Comparison of ENCODE assay signal across 8 cellular contexts in the genomic region with DNA sequence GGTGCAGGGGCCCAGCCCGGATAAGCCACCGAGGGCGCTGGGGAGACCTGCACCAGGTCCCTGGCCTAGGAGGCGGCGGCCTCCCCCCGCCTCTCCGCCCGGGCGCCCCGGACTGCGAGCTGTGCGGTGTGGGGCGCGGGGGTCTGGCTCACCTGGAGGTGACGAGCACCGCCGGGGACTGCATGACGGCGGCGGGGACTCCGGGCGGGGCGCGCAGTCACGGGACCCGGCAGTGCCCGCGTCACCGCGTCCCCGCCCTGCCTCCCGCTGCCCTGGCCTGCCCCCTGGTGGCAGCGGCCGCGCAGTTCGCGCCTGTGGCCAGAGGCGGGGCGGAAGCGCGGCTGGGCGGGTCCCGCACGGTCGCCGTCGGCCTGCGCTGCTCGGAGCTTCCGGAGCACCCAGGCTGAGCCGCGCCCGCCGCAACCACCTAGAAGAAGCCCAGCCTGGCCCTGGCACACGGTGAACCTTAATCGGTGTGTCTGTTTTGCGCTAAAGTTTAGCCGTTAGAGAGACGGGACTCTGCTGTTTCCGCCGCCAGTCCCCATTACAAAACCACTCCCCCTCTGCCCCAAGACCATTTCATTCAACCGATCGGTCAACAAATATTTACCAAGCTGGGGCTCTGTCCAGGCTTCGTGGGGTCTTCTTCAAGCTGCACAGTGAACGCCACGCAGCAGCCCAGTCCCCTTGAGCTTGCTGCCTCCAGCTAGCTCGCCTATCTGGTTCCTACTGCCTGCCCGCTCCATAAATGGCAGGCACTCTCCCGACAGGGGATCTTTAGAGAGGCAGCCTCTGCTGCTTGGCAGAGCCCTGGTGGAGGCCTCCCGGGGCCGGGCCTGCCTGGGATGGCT. TPM values are rescaled to one million over a fixed set of nuclear protein-coding genes. Genes with fewer than 3 reads are reported as not detected.
DNase-seq lines count a peak whose midpoint lies in the region; ATAC-seq, FAIRE-seq and TF ChIP-seq lines count a peak whose summit lies in the region.

A gene with protein sequence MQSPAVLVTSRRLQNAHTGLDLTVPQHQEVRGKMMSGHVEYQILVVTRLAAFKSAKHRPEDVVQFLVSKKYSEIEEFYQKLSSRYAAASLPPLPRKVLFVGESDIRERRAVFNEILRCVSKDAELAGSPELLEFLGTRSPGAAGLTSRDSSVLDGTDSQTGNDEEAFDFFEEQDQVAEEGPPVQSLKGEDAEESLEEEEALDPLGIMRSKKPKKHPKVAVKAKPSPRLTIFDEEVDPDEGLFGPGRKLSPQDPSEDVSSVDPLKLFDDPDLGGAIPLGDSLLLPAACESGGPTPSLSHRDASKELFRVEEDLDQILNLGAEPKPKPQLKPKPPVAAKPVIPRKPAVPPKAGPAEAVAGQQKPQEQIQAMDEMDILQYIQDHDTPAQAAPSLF (minus strand): TSS at position 219 of the 851 bp plus-strand sequence. CDS start 35 bp downstream, at position 184.

- intact Hi-C loops in activated B cell treated with CpG ODN at 0.5 μM for 24 hours (cut with micrococcal nuclease): loop anchor here (1.0 to 10.0 kb wide), 9 partner anchors 16 to 1304 kb away; a partner anchor contains a TSS

- no peaks in the 10 kb centered on the region for H4K20me1 ChIP-seq in keratinocyte (ENCODE audit: control insufficient read depth, extremely low read depth, insufficient read depth, low read length)

- FAIRE-seq in keratinocyte (lab: Jason Lieb, UNC): peak; percentile 9

- peak within 1 kb of the TSS; percentile 93 for H3K27ac ChIP-seq in keratinocyte (ENCODE audit: control insufficient read depth, insufficient read depth, low read length)

- in situ Hi-C loops in ACHN (cut with HindIII; ENCODE audit: low pct_ligation_motif_present, low pct_unique_long_range_greater_than_20kb, low sequenced_read_pairs): no loop called here

- peaks cover 16% of the 10 kb centered on the region for H3K4me1 ChIP-seq in keratinocyte (ENCODE audit: control insufficient read depth, extremely low read depth, insufficient read depth, low read length)

- ATAC-seq in GM18520 (IDR thresholded peaks at IDR 0.05; ENCODE audit: unreplicated experiment): peak; percentile 95
- ATAC-seq in HG03060 (IDR thresholded peaks at IDR 0.05; ENCODE audit: low read depth, unreplicated experiment): peak; percentile 66
- ATAC-seq in activated B cell treated with CpG ODN at 0.5 μM for 24 hours (ENCODE audit: low read depth): peak; percentile 95

- H3K27me3 Mint-ChIP-seq in activated B cell treated with CpG ODN at 0.5 μM for 24 hours: peaks cover 3% of the 10 kb centered on the region

- peaks cover 0 to 1% of the 10 kb centered on the region in 2 experiments for H3K36me3 ChIP-seq in keratinocyte (ENCODE audit: control insufficient read depth in 2 of 2, extremely low read depth in 1 of 2, insufficient read depth in 2 of 2, low read length in 2 of 2)

- TF ChIP-seq CTCF in activated B cell treated with CpG ODN at 0.5 μM for 24 hours (IDR thresholded peaks at IDR 0.05): no peak
- peak; percentile 45 to 95 (median 68) for TF ChIP-seq CTCF in keratinocyte (optimal IDR thresholded peaks at IDR 0.05 in 1 of 3, IDR thresholded peaks at IDR 0.05 in 1 of 3, conservative IDR thresholded peaks at IDR 0.05 in 1 of 3; ENCODE audit: extremely low read depth in 1 of 3, insufficient read depth in 2 of 3, low read length in 3 of 3)

- peak; percentile 83 for DNase-seq in ACHN
- peak; percentile 94 for DNase-seq in NCI-H2171 (lab: John Stamatoyannopoulos, UW)
- DNase-seq in activated B cell treated with CpG ODN at 0.5 μM for 24 hours: peak; percentile 97
- peak; percentile 94 for DNase-seq in central memory CD4-positive, alpha-beta T cell
- no peak for DNase-seq in keratinocyte (ENCODE audit: low read depth, low spot score)
- DNase-seq in stimulated activated CD4-positive, alpha-beta T cell treated with anti-CD3 and anti-CD28 coated beads, Interleukin-15, amount 100 ng/mL, for 24 hours: peak; percentile 88

- CTCF ChIA-PET in activated B cell treated with CpG ODN at 0.5 μM for 24 hours (lab: Charles Lee): interaction anchor here (0.8 to 3.4 kb wide), 19 partner anchors 9 to 517 kb away, joined by 3 to 36 read pairs (median 4); a partner anchor contains a TSS

- no peaks in the 10 kb centered on the region for H3K9me1 ChIP-seq in keratinocyte (ENCODE audit: control insufficient read depth, extremely low read depth, insufficient read depth, low read length)

- H3K9me3 ChIP-seq in keratinocyte (ENCODE audit: control insufficient read depth, low read depth, low read length): no peaks in the 10 kb centered on the region

- peak within 1 kb of the TSS; percentile 96 for H3K9ac ChIP-seq in keratinocyte (ENCODE audit: control insufficient read depth, extremely low read depth, insufficient read depth, low read length)

- POLR2A ChIA-PET in activated B cell treated with CpG ODN at 0.5 μM for 24 hours (lab: Charles Lee): interaction anchor here (0.6 to 4.9 kb wide), 15 partner anchors 9 to 750 kb away, joined by 3 to 86 read pairs (median 4); a partner anchor contains a TSS

- no peaks in the 10 kb centered on the region for H3K27me3 ChIP-seq in keratinocyte (ENCODE audit: control insufficient read depth, extremely low read depth, insufficient read depth, low read length)

- peak within 1 kb of the TSS; percentile 94 for H3K27ac Mint-ChIP-seq in activated B cell treated with CpG ODN at 0.5 μM for 24 hours

- peaks cover 41% of the 10 kb centered on the region for H3K4me1 Mint-ChIP-seq in activated B cell treated with CpG ODN at 0.5 μM for 24 hours

- H3K79me2 ChIP-seq in keratinocyte (ENCODE audit: control insufficient read depth, insufficient read depth, low read length): peaks cover 28% of the 10 kb centered on the region

- H3K4me3 ChIP-seq in keratinocyte (ENCODE audit: control insufficient read depth in 2 of 3, extremely low read depth in 1 of 3, insufficient read depth in 2 of 3, low read depth in 1 of 3, low read length in 3 of 3): peak within 1 kb of the TSS; percentile 69 to 88 (median 69)

- peak within 1 kb of the TSS; percentile 87 for H3K4me3 Mint-ChIP-seq in activated B cell treated with CpG ODN at 0.5 μM for 24 hours

- peak within 1 kb of the TSS; percentile 93 for H3K4me2 ChIP-seq in keratinocyte (ENCODE audit: control insufficient read depth, extremely low read depth, insufficient read depth, low read depth, low read length)

- H2AFZ ChIP-seq in keratinocyte (ENCODE audit: control insufficient read depth, low read length): peak within 1 kb of the TSS; percentile 89

- no peaks in the 10 kb centered on the region for H3K9me3 Mint-ChIP-seq in activated B cell treated with CpG ODN at 0.5 μM for 24 hours

- dilution Hi-C loops in keratinocyte (cut with MboI; ENCODE audit: extremely low pct_ligation_motif_present, low sequenced_read_pairs): no loop called here

- peaks cover 2% of the 10 kb centered on the region for H3K36me3 Mint-ChIP-seq in activated B cell treated with CpG ODN at 0.5 μM for 24 hours (ENCODE audit: low read depth)

RNA-seq across cellular contexts. Expression of the gene that starts here (rescaled TPM):
- 13.0 and 13.1 TPM in 2 replicates for total RNA-seq in activated B cell treated with CpG ODN at 0.5 μM for 24 hours
- polyA plus RNA-seq in keratinocyte: 18.5 to 21.2 TPM (median 20.7 TPM) in 3 replicates
- 8.0 TPM for polyA plus RNA-seq in keratinocyte (2011; ENCODE audit: low read depth)
- 15.3 and 23.3 TPM in 2 replicates for polyA plus RNA-seq in keratinocyte (2011; cell fraction: cytosol; rRNA removed)
- polyA plus RNA-seq in keratinocyte (2011; cell fraction: nucleus; rRNA removed): 33.3 and 38.2 TPM in 2 replicates
- 16.6 and 22.0 TPM in 2 replicates for polyA plus RNA-seq in keratinocyte (2012; ENCODE audit: low replicate concordance)
- 17.6 to 31.8 TPM (median 21.3 TPM) in 3 replicates for polyA minus RNA-seq in keratinocyte
- polyA minus RNA-seq in keratinocyte (2011; cell fraction: cytosol; rRNA and poly(A)+ RNA removed): 19.2 TPM
- 13.4 and 17.9 TPM in 2 replicates for polyA minus RNA-seq in keratinocyte (2011; cell fraction: nucleus; rRNA and poly(A)+ RNA removed)
